ENCODE assay signal across 7 cellular contexts in genomic region chr1:116817582-116818064, GRCh38.
DNase-seq lines count a peak whose midpoint lies in the region; ATAC-seq, FAIRE-seq and TF ChIP-seq lines count a peak whose summit lies in the region.

No MANE protein-coding gene starts in this region.

- ATAC-seq in HepG2 = peak; percentile 100
- peak; percentile 62 for ATAC-seq in stimulated activated memory B cell treated with anti-CD40 and anti-IgM and Interleukin-4, amounts not matched to agents 10 μg/mL and 1 μg/mL and 100 μg/mL, for 72 hours

- no TSS peak for BruUV-seq in HepG2 (replicated peaks; lab: Mats Ljungman, UMichigan)

- H2AFZ ChIP-seq in KMS-11 (ENCODE audit: low read depth) = peak overlapping the region; percentile 5; the same call in 1 of the 2 replicates
- no peak overlapping the region for H2AFZ ChIP-seq in HepG2 (ENCODE audit: low read length)

- no peak overlapping the region for H3K9ac ChIP-seq in KMS-11
- H3K9ac ChIP-seq in HepG2 (ENCODE audit: insufficient read depth, low read depth, low read length) = no peak overlapping the region

- peak; percentile 80 for TF ChIP-seq CTCF in KMS-11 (conservative IDR thresholded peaks at IDR 0.05; ENCODE audit: low read depth, low read length)
- TF ChIP-seq CTCF in ascending aorta (IDR thresholded peaks at IDR 0.05) = peak in 2 of 3 experiments; percentile 26 to 28
- TF ChIP-seq CTCF in HepG2 (CRISPR knock-in tag; IDR thresholded peaks at IDR 0.05) = peak; percentile 77

- no peak overlapping the region for H3K4me3 ChIP-seq in KMS-11 (IDR thresholded peaks at IDR 0.05; ENCODE audit: insufficient read depth, low read depth, low read length)
- H3K4me3 ChIP-seq in ascending aorta = no peak overlapping the region
- no peak overlapping the region for H3K4me3 ChIP-seq in HepG2 (replicated peaks in 1 of 3; ENCODE audit: insufficient read depth in 1 of 3, low read depth in 2 of 3, low read length in 3 of 3)

- H3K9me3 ChIP-seq in ascending aorta (no peaks in the 10 kb centered on the region), HepG2 (ENCODE audit: low read length) (no peaks in the 10 kb centered on the region)

- no peaks in the 10 kb centered on the region for H3K27me3 Mint-ChIP-seq in T-helper 1 cell treated with Interleukin-12 subunit alpha and Interleukin-12 subunit beta and Interleukin-4 antibody, amounts not matched to agents 30 μg/mL and 1 μg/mL, for 36 hours (ENCODE audit: low read depth)
- no peaks in the 10 kb centered on the region for H3K27me3 Mint-ChIP-seq in stimulated activated memory B cell treated with anti-CD40 and anti-IgM and Interleukin-4, amounts not matched to agents 10 μg/mL and 1 μg/mL and 100 μg/mL, for 72 hours

- H3K4me1 ChIP-seq in KMS-11 (ENCODE audit: low read depth, poor library complexity, severe bottlenecking) (peaks cover 31% of the 10 kb centered on the region), ascending aorta (no peaks in the 10 kb centered on the region), HepG2 (ENCODE audit: insufficient read depth, low read length) (no peaks in the 10 kb centered on the region)

- DNase-seq in GM03348 (ENCODE audit: low spot score) (peak; percentile 57), ascending aorta (ENCODE audit: low spot score in 2 of 2) (no peak), HepG2 (ENCODE audit: low spot score) (peak; percentile 76), DMS79 (lab: John Stamatoyannopoulos, UW) (no peak)

- intact Hi-C loops in ascending aorta (cut with DNase I) (no loop called here), HepG2 (cut with micrococcal nuclease; ENCODE audit: unreplicated experiment) (loop anchor here (1.0 to 10.0 kb wide), 3 partner anchors 93 to 243 kb away; partner anchors contain the start of gene CD58)

- H3K27ac ChIP-seq in KMS-11 = no peak overlapping the region
- no peak overlapping the region for H3K27ac ChIP-seq in ascending aorta
- no peak overlapping the region for H3K27ac ChIP-seq in HepG2 (ENCODE audit: extremely low read length, insufficient read depth, low read length)

- POLR2A ChIA-PET in HepG2 (lab: Yijun Ruan, JAX) = no interaction called here

- H3K4me3 Mint-ChIP-seq in T-helper 1 cell treated with Interleukin-12 subunit alpha and Interleukin-12 subunit beta and Interleukin-4 antibody, amounts not matched to agents 30 μg/mL and 1 μg/mL, for 36 hours = peak overlapping the region; percentile 36
- H3K4me3 Mint-ChIP-seq in stimulated activated memory B cell treated with anti-CD40 and anti-IgM and Interleukin-4, amounts not matched to agents 10 μg/mL and 1 μg/mL and 100 μg/mL, for 72 hours = no peak overlapping the region

- H3K79me2 ChIP-seq in KMS-11 (ENCODE audit: insufficient read depth, low read depth) = no peaks in the 10 kb centered on the region
- H3K79me2 ChIP-seq in HepG2 (ENCODE audit: insufficient read depth, low read length) = no peaks in the 10 kb centered on the region

- peaks cover 22% of the 10 kb centered on the region for H3K36me3 Mint-ChIP-seq in T-helper 1 cell treated with Interleukin-12 subunit alpha and Interleukin-12 subunit beta and Interleukin-4 antibody, amounts not matched to agents 30 μg/mL and 1 μg/mL, for 36 hours (ENCODE audit: low read depth)
- peaks cover under 1% of the 10 kb centered on the region for H3K36me3 Mint-ChIP-seq in stimulated activated memory B cell treated with anti-CD40 and anti-IgM and Interleukin-4, amounts not matched to agents 10 μg/mL and 1 μg/mL and 100 μg/mL, for 72 hours

- peaks cover 46% of the 10 kb centered on the region for H3K4me1 Mint-ChIP-seq in T-helper 1 cell treated with Interleukin-12 subunit alpha and Interleukin-12 subunit beta and Interleukin-4 antibody, amounts not matched to agents 30 μg/mL and 1 μg/mL, for 36 hours (ENCODE audit: low read depth)
- peaks cover 6% of the 10 kb centered on the region for H3K4me1 Mint-ChIP-seq in stimulated activated memory B cell treated with anti-CD40 and anti-IgM and Interleukin-4, amounts not matched to agents 10 μg/mL and 1 μg/mL and 100 μg/mL, for 72 hours

- in situ Hi-C loops in HepG2 (cut with HindIII; ENCODE audit: extremely low pct_ligation_motif_present, low pct_unique_long_range_greater_than_20kb) = loop anchor here (10.0 kb wide), 1 partner anchor 83 kb away; no protein-coding TSS in a partner anchor

- TF ChIP-seq RAD21 in HepG2 (CRISPR knock-in tag; IDR thresholded peaks at IDR 0.05) = peak; percentile 79

- H3K4me2 ChIP-seq in KMS-11 = peak overlapping the region; percentile 42; the same call in 1 of the 2 replicates
- H3K4me2 ChIP-seq in HepG2 (ENCODE audit: low read depth, low read length) = no peak overlapping the region

- H3K36me3 ChIP-seq in KMS-11 (ENCODE audit: insufficient read depth) = no peaks in the 10 kb centered on the region
- no peaks in the 10 kb centered on the region for H3K36me3 ChIP-seq in ascending aorta
- no peaks in the 10 kb centered on the region for H3K36me3 ChIP-seq in HepG2 (replicated peaks in 1 of 2; ENCODE audit: control insufficient read depth in 1 of 2, insufficient read depth in 2 of 2, low read length in 2 of 2)

- no peaks in the 10 kb centered on the region for H4K20me1 ChIP-seq in KMS-11 (ENCODE audit: insufficient read depth)
- no peaks in the 10 kb centered on the region for H4K20me1 ChIP-seq in HepG2 (ENCODE audit: insufficient read depth, low read length)

- TF ChIP-seq POLR2A in HepG2 (IDR thresholded peaks at IDR 0.05; ENCODE audit: insufficient read depth in 1 of 2, low read depth in 2 of 2, low read length in 2 of 2) = no peak

- peak overlapping the region; percentile 71 for H3K27ac Mint-ChIP-seq in T-helper 1 cell treated with Interleukin-12 subunit alpha and Interleukin-12 subunit beta and Interleukin-4 antibody, amounts not matched to agents 30 μg/mL and 1 μg/mL, for 36 hours
- no peak overlapping the region for H3K27ac Mint-ChIP-seq in stimulated activated memory B cell treated with anti-CD40 and anti-IgM and Interleukin-4, amounts not matched to agents 10 μg/mL and 1 μg/mL and 100 μg/mL, for 72 hours

- CTCF ChIA-PET in HepG2 (lab: Yijun Ruan, JAX; ENCODE audit: low intra/inter-chr PET ratio, low total read pairs) = interaction anchor here (0.7 to 2.3 kb wide), 7 partner anchors 54 to 246 kb away, joined by 3 to 28 read pairs (median 4); partner anchors contain the start of gene CD58

- FAIRE-seq in HepG2 (lab: Jason Lieb, UNC) = peak; percentile 86

- no peak for TF ChIP-seq EP300 in HepG2 (IDR thresholded peaks at IDR 0.05; ENCODE audit: low read depth in 2 of 2, low read length in 2 of 2)
- no peak for TF ChIP-seq EP300 in HepG2 (CRISPR knock-in tag; IDR thresholded peaks at IDR 0.05; ENCODE audit: borderline replicate concordance)

- H3K9me3 Mint-ChIP-seq in T-helper 1 cell treated with Interleukin-12 subunit alpha and Interleukin-12 subunit beta and Interleukin-4 antibody, amounts not matched to agents 30 μg/mL and 1 μg/mL, for 36 hours = peaks cover 23% of the 10 kb centered on the region
- peaks cover 9% of the 10 kb centered on the region for H3K9me3 Mint-ChIP-seq in stimulated activated memory B cell treated with anti-CD40 and anti-IgM and Interleukin-4, amounts not matched to agents 10 μg/mL and 1 μg/mL and 100 μg/mL, for 72 hours

- no peaks in the 10 kb centered on the region for H3K27me3 ChIP-seq in KMS-11 (ENCODE audit: insufficient read depth, low read depth)
- H3K27me3 ChIP-seq in ascending aorta = no peaks in the 10 kb centered on the region
- H3K27me3 ChIP-seq in HepG2 (ENCODE audit: control insufficient read depth in 1 of 2, insufficient read depth in 2 of 2, low read length in 2 of 2) = no peaks in the 10 kb centered on the region

- WGBS in HepG2 (ENCODE audit: low lambda C conversion rate) = 5% methylated on average over 2 of the region's 2 CpGs

TF ChIP-seq in HepG2, 621 proteins besides CTCF, POLR2A, EP300 and RAD21 (continues in another document):
- peak; percentile 11; the same call in 1 of the 2 replicates for TF ChIP-seq CREM (IDR thresholded peaks at IDR 0.05)
- no peak for TF ChIP-seq CREM (CRISPR knock-in tag; IDR thresholded peaks at IDR 0.05)
- TF ChIP-seq PATZ1 (CRISPR knock-in tag; IDR thresholded peaks at IDR 0.05) = 0 out of 2 replicates have a peak, but pooled peaks have one; percentile 24
- peak; percentile 89 for TF ChIP-seq SMC3 (IDR thresholded peaks at IDR 0.05; ENCODE audit: low read length)
- TF ChIP-seq NONO (IDR thresholded peaks at IDR 0.05) = no peak
- 0 out of 2 replicates have a peak, but pooled peaks have one; percentile 30 for TF ChIP-seq NONO (CRISPR knock-in tag; conservative IDR thresholded peaks at IDR 0.05)
- TF ChIP-seq ZNF576 (CRISPR knock-in tag; IDR thresholded peaks at IDR 0.05) = no peak
- TF ChIP-seq, protein P1, sequence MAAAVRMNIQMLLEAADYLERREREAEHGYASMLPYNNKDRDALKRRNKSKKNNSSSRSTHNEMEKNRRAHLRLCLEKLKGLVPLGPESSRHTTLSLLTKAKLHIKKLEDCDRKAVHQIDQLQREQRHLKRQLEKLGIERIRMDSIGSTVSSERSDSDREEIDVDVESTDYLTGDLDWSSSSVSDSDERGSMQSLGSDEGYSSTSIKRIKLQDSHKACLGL (CRISPR knock-in tag; IDR thresholded peaks at IDR 0.05) = no peak
- peak; percentile 78 for TF ChIP-seq STAG1 (CRISPR knock-in tag; IDR thresholded peaks at IDR 0.05)

Comparison
In these comparisons a context has a peak if more than half of its experiments do, and no peak if none do; other contexts are left out.
1. DNase-seq: peak in GM03348 (single experiment) and HepG2 (single experiment); none in ascending aorta (0 of 2) and DMS79 (single experiment).
2. CTCF ChIP-seq: peak in every context shown above with its lines; median percentile 80 in KMS-11; 77 in HepG2; 27 in ascending aorta.